Comparison of ENCODE assay signal across 8 cellular contexts in genomic region chr17:35586569-35587073, GRCh38. TPM values are rescaled to one million over a fixed set of nuclear protein-coding genes. Genes with fewer than 3 reads are reported as not detected.
DNase-seq lines count a peak whose midpoint lies in the region; ATAC-seq and TF ChIP-seq lines count a peak whose summit lies in the region.

No MANE protein-coding gene starts in this region.

- H3K4me1 ChIP-seq in mucosa of rectum (ENCODE audit: control insufficient read depth in 2 of 2, insufficient read depth in 2 of 2, low read length in 2 of 2) = peaks cover 14 to 16% of the 10 kb centered on the region in 2 donors

- in situ Hi-C loops in GM13976 (cut with MboI; ENCODE audit: low sequenced_read_pairs, unreplicated experiment) = no loop called here

- no peak for ATAC-seq in GM18868 (IDR thresholded peaks at IDR 0.05; ENCODE audit: unreplicated experiment)
- ATAC-seq in GM19328 (IDR thresholded peaks at IDR 0.05; ENCODE audit: unreplicated experiment) = no peak

- no peaks in the 10 kb centered on the region for H3K9me3 ChIP-seq in mucosa of rectum (ENCODE audit: control insufficient read depth in 2 of 2, low read length in 2 of 2)

- peak overlapping the region; percentile 89 to 100 for H3K9ac ChIP-seq in mucosa of rectum (ENCODE audit: low read depth in 1 of 2, low read length in 2 of 2)

- no peaks in the 10 kb centered on the region for H3K36me3 ChIP-seq in mucosa of rectum (ENCODE audit: control insufficient read depth in 2 of 2, insufficient read depth in 2 of 2, low read length in 2 of 2)

- DNase-seq in GM13976 (ENCODE audit: low spot score) (peak; percentile 28), HL-60 (ENCODE audit: low read depth in 1 of 2, low spot score in 1 of 2) (no peak), caudate nucleus (lab: John Stamatoyannopoulos, UW) (no peak), GOT3 (lab: John Stamatoyannopoulos, UW) (no peak), mucosa of gallbladder (ENCODE audit: low spot score) (no peak)

- peak overlapping the region; percentile 91 for H3K27ac ChIP-seq in HL-60 (replicated peaks)
- H3K27ac ChIP-seq in caudate nucleus (ENCODE audit: low read depth, low read length) = peak overlapping the region; percentile 22
- H3K27ac ChIP-seq in mucosa of rectum (ENCODE audit: low read depth in 2 of 2, low read length in 2 of 2) = peak overlapping the region; percentile 93 to 99

- H3K27me3 ChIP-seq in HL-60 (ENCODE audit: insufficient read depth, poor library complexity, severe bottlenecking) = no peaks in the 10 kb centered on the region
- H3K27me3 ChIP-seq in mucosa of rectum (ENCODE audit: control insufficient read depth in 2 of 2, insufficient read depth in 2 of 2, low read length in 2 of 2) = no peaks in the 10 kb centered on the region

- H3K4me3 ChIP-seq in HL-60 (replicated peaks; ENCODE audit: insufficient read depth, low read length) = peak overlapping the region; percentile 84
- peak overlapping the region; percentile 88 to 100 for H3K4me3 ChIP-seq in mucosa of rectum (ENCODE audit: low read length in 2 of 2)

- TF ChIP-seq CTCF in GM13976 (IDR thresholded peaks at IDR 0.05; ENCODE audit: borderline replicate concordance, control extremely low read depth, extremely low read depth, insufficient read depth, missing control alignments) (no peak), HL-60 (IDR thresholded peaks at IDR 0.05; ENCODE audit: insufficient read depth, low read length) (no peak)

RNA-seq across cellular contexts. Expression of gene AP2B1, which starts 0.5 kb away (rescaled TPM):
- total RNA-seq in mucosa of gallbladder = 162 TPM

RNA-seq across cellular contexts. Expression of gene PEX12, which starts 8.2 kb away (rescaled TPM):
- 7.5 TPM for total RNA-seq in mucosa of gallbladder

RNA-seq across cellular contexts. Expression of gene SLFN14, which starts 26.0 kb away (rescaled TPM):
- not detected for total RNA-seq in mucosa of gallbladder

RNA-seq across cellular contexts. Expression of gene SLFN12L, which starts 49.1 kb away (rescaled TPM):
- total RNA-seq in mucosa of gallbladder = 3.3 TPM

Comparison
In these comparisons a context has a peak if more than half of its experiments do, and no peak if none do; other contexts are left out.
1. H3K27ac ChIP-seq: peak in every context shown above with its lines; median percentile 96 in mucosa of rectum; 91 in HL-60; 22 in caudate nucleus.